In genomic region chr10:97140887-97141745, GRCh38 we compare ENCODE assay signal across 25 cellular contexts. TPM values are rescaled to one million over a fixed set of nuclear protein-coding genes. Genes with fewer than 3 reads are reported as not detected.
DNase-seq lines count a peak whose midpoint lies in the region; ATAC-seq, FAIRE-seq and TF ChIP-seq lines count a peak whose summit lies in the region.
"Had no signal": no experiment of that assay in that cellular context is flagged by ENCODE, and none has a peak within 500 bp of the region (broad histone marks: within the 10 kb centered on the region; RNA-seq: fewer than 3 reads in every experiment).

No MANE protein-coding gene starts in this region.

- H3K79me2 ChIP-seq in GM12878 (ENCODE audit: control insufficient read depth, insufficient read depth, low read length) (no peaks in the 10 kb centered on the region), mesendoderm (ENCODE audit: control insufficient read depth, insufficient read depth, low read length) (no peaks in the 10 kb centered on the region)

- no peak overlapping the region for H2BK120ac ChIP-seq in mesendoderm (ENCODE audit: low read depth, low read length)

- no TSS peak for BruUV-seq in GM12878 (replicated peaks; lab: Mats Ljungman, UMichigan)

- H2AK5ac ChIP-seq in mesendoderm (ENCODE audit: low read length), result no peak overlapping the region

- in situ Hi-C loops in GM12878 (cut with MboI), result no loop called here
- in situ Hi-C loops in transverse colon (cut with MboI; ENCODE audit: low pct_ligation_motif_present in 1 of 4, low pct_unique_long_range_greater_than_20kb in 1 of 4, low sequenced_read_pairs in 3 of 4), result no loop called here

- no peak for TF ChIP-seq CTCF in GM12878 (IDR thresholded peaks at IDR 0.05 in 2 of 3, conservative IDR thresholded peaks at IDR 0.05 in 1 of 3; ENCODE audit: control insufficient read depth in 2 of 3, extremely low read depth in 1 of 3, insufficient read depth in 1 of 3, low read depth in 3 of 3, low read length in 3 of 3)
- no peak for TF ChIP-seq CTCF in transverse colon (IDR thresholded peaks at IDR 0.05)

- H3K4ac ChIP-seq in mesendoderm (ENCODE audit: low read depth, low read length), result no peak overlapping the region

- CTCF ChIA-PET in GM12878 (lab: Yijun Ruan, JAX), result interaction anchor here (0.6 to 2.7 kb wide), 6 partner anchors 8 to 117 kb away, joined by 3 to 10 read pairs (median 4); no protein-coding TSS in a partner anchor

- H3K36me3 ChIP-seq in BLaER1 treated with 17β-estradiol and CSF1 and Interleukin-3, amounts not matched to agents 10 nM and 100 nM, result no peaks in the 10 kb centered on the region
- no peaks in the 10 kb centered on the region for H3K36me3 ChIP-seq in HUES48 (ENCODE audit: control insufficient read depth, insufficient read depth, low read length)
- H3K36me3 ChIP-seq in GM12878 (ENCODE audit: control insufficient read depth in 2 of 2, insufficient read depth in 2 of 2, low read length in 1 of 2), result no peaks in the 10 kb centered on the region
- no peaks in the 10 kb centered on the region for H3K36me3 ChIP-seq in mesendoderm (ENCODE audit: control insufficient read depth, insufficient read depth, low read length)
- H3K36me3 ChIP-seq in transverse colon, result no peaks in the 10 kb centered on the region
- H3K36me3 ChIP-seq: uterus had no signal

- RAD21 ChIA-PET in GM12878 (lab: Charles Lee; ENCODE audit: unreplicated experiment), result no interaction called here

- DNase-seq in GM12878 (ENCODE audit: low read depth, low spot score) (no peak), mesendoderm (peak; percentile 59), transverse colon (no peak)
- DNase-seq: activated CD4-positive, alpha-beta memory T cell treated with anti-CD3 and anti-CD28 coated beads, Interleukin-2, amount 10 ng/mL, durations not matched to agents 7 days and 5 days; activated CD4-positive, CD25-positive, alpha-beta regulatory T cell; activated naive CD4-positive, alpha-beta T cell treated with anti-CD3 and anti-CD28 coated beads for 36 hours; activated T-cell treated with anti-CD3 and anti-CD28 coated beads, Interleukin-2, amount 50 U/mL, for 1 hour; kidney glomerular epithelial cell; mesenchymal stem cell; natural killer cell; NCI-H1105; NCI-H2107; NCI-H526 treated with DMSO at 0.1 percent for 48 hours; small intestine; stimulated activated CD4-positive, alpha-beta T cell treated with anti-CD3 and anti-CD28 coated beads, Interleukin-4, amount 100 ng/mL, for 4 hours; uterus had no signal

- TF ChIP-seq RAD21 in GM12878 (IDR thresholded peaks at IDR 0.05; ENCODE audit: insufficient read depth, low read depth, low read length), result no peak

- no peak overlapping the region for H4K5ac ChIP-seq in mesendoderm (ENCODE audit: low read length)

- peaks cover 11 to 27% (median 18%) of the 10 kb centered on the region in 10 experiments for H3K4me1 ChIP-seq in BLaER1 treated with 17β-estradiol and CSF1 and Interleukin-3, amounts not matched to agents 10 nM and 100 nM
- peaks cover 16% of the 10 kb centered on the region for H3K4me1 ChIP-seq in HUES48 (ENCODE audit: control insufficient read depth, insufficient read depth, low read length)
- no peaks in the 10 kb centered on the region for H3K4me1 ChIP-seq in GM12878 (ENCODE audit: control insufficient read depth, insufficient read depth, low read length)
- peaks cover 10% of the 10 kb centered on the region for H3K4me1 ChIP-seq in mesendoderm (ENCODE audit: control insufficient read depth, low read depth, low read length)
- no peaks in the 10 kb centered on the region for H3K4me1 ChIP-seq in transverse colon
- H3K4me1 ChIP-seq: A549, uterus had no signal

- H3K18ac ChIP-seq in mesendoderm (ENCODE audit: low read length), result no peak overlapping the region

- peak overlapping the region; percentile 12 for H3K56ac ChIP-seq in mesendoderm (ENCODE audit: low read length)

- no peaks in the 10 kb centered on the region for H3K79me1 ChIP-seq in mesendoderm (ENCODE audit: low read length)

- peak overlapping the region in 10 of 11 experiments; percentile 37 to 82 (median 69); a peak in 18 of 22 replicates for H3K4me2 ChIP-seq in BLaER1 treated with 17β-estradiol and CSF1 and Interleukin-3, amounts not matched to agents 10 nM and 100 nM
- no peak overlapping the region for H3K4me2 ChIP-seq in GM12878 (ENCODE audit: control insufficient read depth, insufficient read depth)
- H3K4me2 ChIP-seq in mesendoderm (ENCODE audit: low read length), result no peak overlapping the region
- H3K4me2 ChIP-seq: A549 had no signal

- peak; percentile 85 for ATAC-seq in GM12878
- no peak for ATAC-seq in HG03025 (IDR thresholded peaks at IDR 0.05; ENCODE audit: low FRiP score, unreplicated experiment)
- no peak for ATAC-seq in HG03565 (IDR thresholded peaks at IDR 0.05; ENCODE audit: unreplicated experiment)
- no peak for ATAC-seq in GM18870 (IDR thresholded peaks at IDR 0.05; ENCODE audit: unreplicated experiment)
- ATAC-seq: A549, natural killer cell had no signal

- H3K27ac ChIP-seq in BLaER1 treated with 17β-estradiol and CSF1 and Interleukin-3, amounts not matched to agents 10 nM and 100 nM, result peak overlapping the region in 1 of 11 experiments; percentile 25; a peak in 1 of 22 replicates
- H3K27ac ChIP-seq in HUES48 (ENCODE audit: low read depth, low read length) (peak overlapping the region; percentile 13), GM12878 (ENCODE audit: control insufficient read depth, insufficient read depth) (no peak overlapping the region), mesendoderm (ENCODE audit: low read depth, low read length) (no peak overlapping the region), transverse colon (no peak overlapping the region)
- H3K27ac ChIP-seq: A549, uterus had no signal

- TF ChIP-seq POLR2A in GM12878 (IDR thresholded peaks at IDR 0.05; ENCODE audit: low read depth, low read length) (no peak), transverse colon (IDR thresholded peaks at IDR 0.05) (no peak)

- no peak overlapping the region for H4K8ac ChIP-seq in mesendoderm (ENCODE audit: low read depth, low read length)

- no peaks in the 10 kb centered on the region for H4K20me1 ChIP-seq in BLaER1 treated with 17β-estradiol and CSF1 and Interleukin-3, amounts not matched to agents 10 nM and 100 nM
- H4K20me1 ChIP-seq in GM12878 (ENCODE audit: control insufficient read depth, insufficient read depth), result no peaks in the 10 kb centered on the region

- POLR2A ChIA-PET in GM12878 (lab: Charles Lee), result interaction anchor here (0.6 kb wide), 1 partner anchor 77 kb away, joined by 5 read pairs; no protein-coding TSS in a partner anchor

- H3K9ac ChIP-seq in BLaER1 treated with 17β-estradiol and CSF1 and Interleukin-3, amounts not matched to agents 10 nM and 100 nM, result peak overlapping the region in 2 of 11 experiments; percentile 4 to 22; a peak in 3 of 22 replicates
- H3K9ac ChIP-seq in HUES48 (ENCODE audit: low read depth, low read length) (no peak overlapping the region), GM12878 (ENCODE audit: control insufficient read depth, insufficient read depth, low read length) (no peak overlapping the region), mesendoderm (ENCODE audit: low read length) (no peak overlapping the region)

- H2BK15ac ChIP-seq in mesendoderm (replicated peaks; ENCODE audit: low read depth), result no peak overlapping the region

- WGBS in GM12878 (ENCODE audit: insufficient coverage, insufficient replicate concordance, low lambda C conversion rate, missing lambda C conversion rate), result 53% methylated on average over 23 of the region's 23 CpGs
- no CpG with 5 or more reads among the region's 23 CpGs for WGBS in mesendoderm (ENCODE audit: extremely low coverage, insufficient coverage, low lambda C conversion rate)
- 68 to 75% methylated on average over 4 to 23 of the region's 23 CpGs for WGBS in transverse colon (ENCODE audit: low coverage in 1 of 2), 2 donors

- H3K4me3 ChIP-seq in BLaER1 treated with 17β-estradiol and CSF1 and Interleukin-3, amounts not matched to agents 10 nM and 100 nM, result no peak overlapping the region
- H3K4me3 ChIP-seq in HUES48 (ENCODE audit: low read depth, low read length) (no peak overlapping the region), GM12878 (no peak overlapping the region), mesendoderm (ENCODE audit: low read length) (no peak overlapping the region), transverse colon (no peak overlapping the region)
- H3K4me3 ChIP-seq: A549, uterus had no signal

- TF ChIP-seq EP300 in GM12878 (IDR thresholded peaks at IDR 0.05; ENCODE audit: borderline replicate concordance in 1 of 2, control insufficient read depth in 1 of 2, low read depth in 2 of 2, low read length in 2 of 2) (no peak), transverse colon (IDR thresholded peaks at IDR 0.05; ENCODE audit: low read depth) (no peak)

- no peak overlapping the region for H2BK5ac ChIP-seq in mesendoderm (ENCODE audit: low read length)

- no peak overlapping the region for H2AFZ ChIP-seq in GM12878 (ENCODE audit: control insufficient read depth, low read depth, low read length)

- SMC1A ChIA-PET in GM12878 (lab: Charles Lee; ENCODE audit: uncharacterized antibody, unreplicated experiment), result no interaction called here

- peak; percentile 57 for FAIRE-seq in GM12878 (lab: Jason Lieb, UNC)
- FAIRE-seq: A549, endothelial cell of umbilical vein, G401.6, small intestine had no signal

- peaks cover 0 to 4% (median 0%) of the 10 kb centered on the region in 11 experiments; a peak in 1 of 22 replicates for H3K9me3 ChIP-seq in BLaER1 treated with 17β-estradiol and CSF1 and Interleukin-3, amounts not matched to agents 10 nM and 100 nM (replicated peaks in 1 of 11)
- H3K9me3 ChIP-seq in HUES48 (ENCODE audit: control insufficient read depth, insufficient read depth, low read length) (no peaks in the 10 kb centered on the region), GM12878 (replicated peaks; ENCODE audit: control insufficient read depth, insufficient read depth, low read length) (no peaks in the 10 kb centered on the region), transverse colon (no peaks in the 10 kb centered on the region)
- H3K9me3 ChIP-seq: A549, uterus had no signal

- 0 out of 22 replicates have a peak, but pooled peaks cover 0 to 4% (median 0%) of the 10 kb centered on the region in 11 experiments for H3K27me3 ChIP-seq in BLaER1 treated with 17β-estradiol and CSF1 and Interleukin-3, amounts not matched to agents 10 nM and 100 nM
- H3K27me3 ChIP-seq in HUES48 (ENCODE audit: control insufficient read depth, insufficient read depth, low read length) (peaks cover 14% of the 10 kb centered on the region), GM12878 (replicated peaks in 1 of 2; ENCODE audit: control insufficient read depth in 2 of 2, insufficient read depth in 2 of 2, low read length in 1 of 2) (peaks cover 0 to 6% of the 10 kb centered on the region in 2 experiments; a peak in 2 of 4 replicates), mesendoderm (ENCODE audit: insufficient read depth, low read length, poor library complexity) (no peaks in the 10 kb centered on the region), transverse colon (peaks cover 41% of the 10 kb centered on the region)
- H3K27me3 ChIP-seq: uterus had no signal

- no peak overlapping the region for H3K23ac ChIP-seq in mesendoderm (ENCODE audit: low read length)

- intact Hi-C loops in GM12878 (cut with micrococcal nuclease; ENCODE audit: unreplicated experiment) (no loop called here), transverse colon (cut with DNase I; ENCODE audit: low total_unique reads) (no loop called here)

RNA-seq across cellular contexts. Expression of gene SLIT1, which starts 44.6 kb away (rescaled TPM):
- total RNA-seq in GM12878 (2013; cell fraction: nucleolus; rRNA removed), result 1.3 and 1.6 TPM in 2 replicates
- total RNA-seq in GM12878 (2014; rRNA removed), result 0.06 and 0.11 TPM in 2 replicates
- 0.04 TPM in 1 of 2 replicates, not detected in the other for total RNA-seq in GM12878 (2014; rRNA removed; fragmentation: Illumina TruSeq; extraction: Trizol)
- total RNA-seq in GM12878 (2021), result 0.05 and 0.15 TPM in 2 replicates
- polyA plus RNA-seq in GM12878 (2011; ENCODE audit: low read depth), result 0.04 TPM
- 0.09 and 0.19 TPM in 2 replicates for polyA plus RNA-seq in GM12878 (2011; rRNA removed)
- polyA plus RNA-seq in GM12878 (2011; cell fraction: cytosol; rRNA removed), result 0.10 and 0.17 TPM in 2 replicates
- polyA plus RNA-seq in GM12878 (2011; cell fraction: nucleus; rRNA removed), result 0.76 and 1.1 TPM in 2 replicates
- polyA plus RNA-seq in GM12878 (2012), result 0.14 and 0.19 TPM in 2 replicates
- 0.04 TPM in 1 of 2 replicates, not detected in the other for polyA plus RNA-seq in GM12878 (2014; fragmentation: Illumina TruSeq; extraction: Trizol)
- not detected for polyA plus RNA-seq in GM12878 (2014; fragmentation: Nextera tagmentation; extraction: Ambion mirVana)
- polyA plus RNA-seq in GM12878 (2014; rRNA removed), result 0.06 TPM in 2 replicates
- polyA plus RNA-seq in GM12878 (2016; fragmentation: Nextera tagmentation; extraction: Ambion mirVana), result not detected
- 0.31 and 0.37 TPM in 2 replicates for polyA minus RNA-seq in GM12878 (2011; rRNA and poly(A)+ RNA removed)
- not detected in 2 replicates for polyA minus RNA-seq in GM12878 (2011; cell fraction: cytosol; rRNA and poly(A)+ RNA removed)
- polyA minus RNA-seq in GM12878 (2011; cell fraction: nucleus; rRNA and poly(A)+ RNA removed), result 0.60 and 0.77 TPM in 2 replicates
- 0.20 TPM for polyA plus RNA-seq in mesendoderm (2013, experiment 1 of 2)
- polyA plus RNA-seq in mesendoderm (2013, experiment 2 of 2), result 0.15 TPM
- 1 to 10 TPM in 1 of 4 donors, under 1 TPM in 2, not detected in 1; 0.27 to 1.9 (median 0.32) TPM for total RNA-seq in transverse colon
- total RNA-seq: HT1080 had no signal

Comparison
In these comparisons a context has a peak if more than half of its experiments do, and no peak if none do; other contexts are left out.
1. H3K4me2 ChIP-seq: peak in BLaER1 treated with 17β-estradiol and CSF1 and Interleukin-3, amounts not matched to agents 10 nM and 100 nM (10 of 11); none in GM12878 (single experiment) and mesendoderm (single experiment).